In genomic region chr1:2917284-2917683, GRCh38 we compare ENCODE assay signal across 3 cellular contexts.
"Had no signal": no experiment of that assay in that cellular context is flagged by ENCODE, and none has a peak within 500 bp of the region (broad histone marks: within the 10 kb centered on the region; RNA-seq: fewer than 3 reads in every experiment).

No MANE protein-coding gene starts in this region.

- DNase-seq: GDM1, GF-D8 had no signal

- H3K4me3 ChIP-seq: GM12878 had no signal
